Comparison of ENCODE assay signal across 8 cellular contexts in genomic region chr19:45477713-45478453, GRCh38.
DNase-seq lines count a peak whose midpoint lies in the region; TF ChIP-seq lines count a peak whose summit lies in the region.

No MANE protein-coding gene starts in this region.

- no peaks in the 10 kb centered on the region for H3K27me3 ChIP-seq in Loucy (ENCODE audit: insufficient read depth, low read length, poor library complexity, severe bottlenecking)
- no peaks in the 10 kb centered on the region for H3K27me3 ChIP-seq in adipocyte (replicated peaks; ENCODE audit: control insufficient read depth, insufficient read depth, low read length)

- peak overlapping the region; percentile 22 for H3K9ac ChIP-seq in Loucy (ENCODE audit: low read depth, low read length, poor library complexity, severe bottlenecking)
- peak overlapping the region; percentile 87 for H3K9ac ChIP-seq in adipocyte (ENCODE audit: low read length)

- no peaks in the 10 kb centered on the region for H3K79me2 ChIP-seq in Loucy (ENCODE audit: insufficient read depth, low read length)

- peak; percentile 55 for DNase-seq in DMS 273 (lab: John Stamatoyannopoulos, UW; ENCODE audit: unreplicated experiment)
- DNase-seq in DMS 273 treated with DMSO at 0.1 percent for 48 hours (lab: John Stamatoyannopoulos, UW): no peak
- DNase-seq in adipocyte (ENCODE audit: low read depth): no peak
- DNase-seq in kidney glomerular epithelial cell (lab: John Stamatoyannopoulos, UW): peak; percentile 90
- DNase-seq in substantia nigra (lab: John Stamatoyannopoulos, UW): peak in 1 of 49 donors; percentile 63
- DNase-seq in effector CD4-positive, alpha-beta T cell: no peak
- no peak for DNase-seq in GM10266 (ENCODE audit: extremely low spot score)

- no peaks in the 10 kb centered on the region for H3F3A ChIP-seq in Loucy (ENCODE audit: low read depth)

- H3K4me2 ChIP-seq in Loucy (ENCODE audit: low read depth, low read length, poor library complexity, severe bottlenecking): peak overlapping the region; percentile 86

- H2AFZ ChIP-seq in Loucy (ENCODE audit: low read length): 0 out of 2 replicates have a peak overlapping the region, but pooled peaks have one; percentile 8

- H4K20me1 ChIP-seq in Loucy (ENCODE audit: insufficient read depth, low read length, poor library complexity, severe bottlenecking): no peaks in the 10 kb centered on the region

- H3K4me1 ChIP-seq in Loucy (ENCODE audit: insufficient read depth, low read length, poor library complexity, severe bottlenecking): peaks cover 6% of the 10 kb centered on the region
- H3K4me1 ChIP-seq in adipocyte (ENCODE audit: control insufficient read depth, insufficient read depth, low read length): peaks cover 14% of the 10 kb centered on the region

- TF ChIP-seq CTCF in Loucy (conservative IDR thresholded peaks at IDR 0.05; ENCODE audit: low read length) (no peak; the same call in 1 of the 2 replicates), GM10266 (IDR thresholded peaks at IDR 0.05; ENCODE audit: control insufficient read depth, insufficient read depth, low read depth, missing control alignments) (no peak)

- H3K9me3 ChIP-seq in Loucy (ENCODE audit: insufficient read depth, low read depth, low read length): no peaks in the 10 kb centered on the region
- no peaks in the 10 kb centered on the region for H3K9me3 ChIP-seq in adipocyte (ENCODE audit: control insufficient read depth, low read length)

- no peaks in the 10 kb centered on the region for H3K36me3 ChIP-seq in Loucy (ENCODE audit: insufficient read depth, low read length)
- no peaks in the 10 kb centered on the region for H3K36me3 ChIP-seq in adipocyte (ENCODE audit: control insufficient read depth, insufficient read depth, low read length, severe bottlenecking)

- H3K9me2 ChIP-seq in Loucy (replicated peaks; ENCODE audit: low read depth, low read length): no peaks in the 10 kb centered on the region

- H3K27ac ChIP-seq in substantia nigra (ENCODE audit: low read depth, low read length, poor library complexity, severe bottlenecking): peak overlapping the region; percentile 96

- H3K4me3 ChIP-seq in Loucy (ENCODE audit: low read length, poor library complexity, severe bottlenecking) (peak overlapping the region; percentile 75), adipocyte (ENCODE audit: low read length) (peak overlapping the region; percentile 78)

Comparison
In these comparisons a context has a peak if more than half of its experiments do, and no peak if none do; other contexts are left out.
1. DNase-seq: peak in DMS 273 (single experiment) and kidney glomerular epithelial cell (single experiment); none in DMS 273 treated with DMSO at 0.1 percent for 48 hours (single experiment), adipocyte (single experiment), effector CD4-positive, alpha-beta T cell (single experiment) and GM10266 (single experiment).